Comparison of ENCODE assay signal across 8 cellular contexts in the genomic region with DNA sequence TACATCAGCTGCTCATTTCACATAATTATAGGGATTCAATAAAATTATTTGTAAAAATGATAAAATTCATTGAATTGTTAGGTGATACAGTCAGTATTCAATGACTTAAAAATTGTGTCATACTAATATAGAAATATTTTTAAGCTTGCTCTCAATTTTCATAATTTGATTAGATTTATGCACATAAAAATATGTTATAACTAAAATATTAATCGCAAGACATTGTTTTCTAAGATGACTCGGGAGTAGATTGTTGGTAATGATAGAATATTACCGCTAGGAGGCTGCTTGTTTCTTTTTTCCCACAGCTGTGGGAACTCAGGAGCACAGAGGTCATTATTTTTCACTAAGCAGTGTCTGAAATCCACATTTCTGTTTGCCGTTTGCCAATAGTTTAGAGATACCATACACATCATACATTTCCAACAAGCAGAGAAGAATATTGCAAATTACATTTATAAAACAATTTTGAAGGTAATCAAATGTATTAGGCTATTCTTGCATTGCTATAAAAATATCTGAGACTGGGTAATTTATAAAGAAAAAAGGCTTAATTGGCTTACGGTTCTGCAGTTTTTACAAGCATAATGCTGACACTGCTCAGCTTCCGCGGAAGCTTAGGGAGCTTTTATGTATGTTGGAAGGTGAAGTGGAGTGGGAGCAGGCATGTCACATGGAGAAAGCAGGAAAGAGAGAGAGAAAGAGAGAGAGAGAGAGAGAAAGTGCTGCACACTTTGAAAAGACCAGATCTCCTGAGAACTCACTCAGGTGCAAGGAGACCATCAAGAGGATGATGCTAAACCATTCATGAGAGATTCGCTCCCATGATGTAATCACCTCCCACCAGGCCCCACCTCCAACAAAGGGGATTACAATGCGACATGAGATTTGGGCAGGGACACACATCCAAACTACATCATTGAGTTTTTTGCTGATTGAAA. TPM values are rescaled to one million over a fixed set of nuclear protein-coding genes. Genes with fewer than 3 reads are reported as not detected.
DNase-seq lines count a peak whose midpoint lies in the region; ATAC-seq and TF ChIP-seq lines count a peak whose summit lies in the region.

No MANE protein-coding gene starts in this region.

- H3K56ac ChIP-seq in IMR-90 (ENCODE audit: extremely low read depth, insufficient read depth, low read length) = no peak overlapping the region

- POLR2A ChIA-PET in CD4-positive, alpha-beta memory T cell (lab: Charles Lee; ENCODE audit: partially characterized antibody) = interaction anchor here (0.8 to 15.8 kb wide), 19 partner anchors 9 to 174 kb away, joined by 3 to 422 read pairs (median 5); partner anchors contain the start of genes CD69 and CLEC2B
- POLR2A ChIA-PET in IMR-90 (lab: Charles Lee; ENCODE audit: unreplicated experiment) = interaction anchor here (0.5 kb wide), 1 partner anchor 333 kb away, joined by 4 read pairs; no protein-coding TSS in a partner anchor

- TF ChIP-seq CTCF in IMR-90 (conservative IDR thresholded peaks at IDR 0.05; ENCODE audit: low read depth, low read length) = peak; percentile 51
- TF ChIP-seq CTCF in choroid plexus epithelial cell (conservative IDR thresholded peaks at IDR 0.05; ENCODE audit: low read depth, low read length) = peak; percentile 69
- TF ChIP-seq CTCF in psoas muscle (IDR thresholded peaks at IDR 0.05) = peak; percentile 15
- TF ChIP-seq CTCF in vagina (IDR thresholded peaks at IDR 0.05) = no peak

- H4K91ac ChIP-seq in IMR-90 (ENCODE audit: insufficient read depth, low read depth, low read length) = no peak overlapping the region

- no peak overlapping the region for H2BK15ac ChIP-seq in IMR-90 (ENCODE audit: low read depth, low read length)

- H2AFZ ChIP-seq in IMR-90 (replicated peaks; ENCODE audit: low read length, poor library complexity) = no peak overlapping the region

- CTCF ChIA-PET in CD4-positive, alpha-beta memory T cell (lab: Charles Lee; ENCODE audit: partially characterized antibody) = interaction anchor here (0.9 to 22.5 kb wide), 38 partner anchors 8 to 389 kb away, joined by 3 to 889 read pairs (median 6); partner anchors contain the start of genes CD69 and CLEC2B
- CTCF ChIA-PET in IMR-90 (lab: Yijun Ruan, JAX) = interaction anchor here (0.7 to 4.1 kb wide), 12 partner anchors 37 to 402 kb away, joined by 3 to 39 read pairs (median 6); no protein-coding TSS in a partner anchor

- no peak overlapping the region for H3K9ac ChIP-seq in IMR-90 (ENCODE audit: low read depth, low read length)

- H2BK20ac ChIP-seq in IMR-90 (ENCODE audit: low read depth, low read length) = no peak overlapping the region

- dilution Hi-C loops in IMR-90 (cut with HindIII; ENCODE audit: low sequenced_read_pairs, unreplicated experiment) = no loop called here

- H3K9me3 Mint-ChIP-seq in CD4-positive, alpha-beta memory T cell = peaks cover 0 to 3% (median 0%) of the 10 kb centered on the region in 8 donors

- peaks cover 35% of the 10 kb centered on the region for H3K36me3 ChIP-seq in CD4-positive, alpha-beta memory T cell (ENCODE audit: insufficient read depth, low read length)
- H3K36me3 ChIP-seq in IMR-90 (ENCODE audit: control insufficient read depth, insufficient read depth, low read length) = no peaks in the 10 kb centered on the region
- H3K36me3 ChIP-seq in psoas muscle (ENCODE audit: insufficient read depth in 1 of 2, low read depth in 1 of 2) = no peaks in the 10 kb centered on the region
- H3K36me3 ChIP-seq in vagina = no peaks in the 10 kb centered on the region

- no peaks in the 10 kb centered on the region for H3K79me1 ChIP-seq in IMR-90 (ENCODE audit: low read depth in 1 of 2, low read length in 2 of 2)

- no peak overlapping the region for H2BK5ac ChIP-seq in IMR-90 (ENCODE audit: low read depth, low read length, poor library complexity, severe bottlenecking)

- no peak overlapping the region for H2BK120ac ChIP-seq in IMR-90 (ENCODE audit: low read depth, low read length)

- no peak; the same call in 1 of the 2 replicates for ATAC-seq in IMR-90 (ENCODE audit: low read depth)
- ATAC-seq in psoas muscle = peak in 2 of 4 donors; percentile 71 to 87

- H3K4me1 Mint-ChIP-seq in CD4-positive, alpha-beta memory T cell = peaks cover 35 to 58% (median 49%) of the 10 kb centered on the region in 4 donors

- no peak overlapping the region for H2AK5ac ChIP-seq in IMR-90 (ENCODE audit: low read depth, low read length)

- H4K5ac ChIP-seq in IMR-90 (ENCODE audit: low read depth, low read length) = no peak overlapping the region

- H2AK9ac ChIP-seq in IMR-90 (replicated peaks; ENCODE audit: low read depth, low read length, poor library complexity) = no peak overlapping the region

- H3K4me1 ChIP-seq in CD4-positive, alpha-beta memory T cell (ENCODE audit: insufficient read depth, low read length) = peaks cover 64% of the 10 kb centered on the region
- H3K4me1 ChIP-seq in IMR-90 (ENCODE audit: control insufficient read depth, insufficient read depth, low read length) (no peaks in the 10 kb centered on the region), psoas muscle (peaks cover 6% of the 10 kb centered on the region), vagina (peaks cover 5% of the 10 kb centered on the region)

- TF ChIP-seq RAD21 in IMR-90 (IDR thresholded peaks at IDR 0.05; ENCODE audit: low read length) = no peak

- H3K27ac Mint-ChIP-seq in CD4-positive, alpha-beta memory T cell = peak overlapping the region; percentile 33 to 95 (median 87)

- H3K23ac ChIP-seq in IMR-90 (ENCODE audit: low read depth, low read length) = no peak overlapping the region

- no peaks in the 10 kb centered on the region for H3K27me3 Mint-ChIP-seq in CD4-positive, alpha-beta memory T cell

- peak; percentile 41 to 81 (median 48) for DNase-seq in CD4-positive, alpha-beta memory T cell
- DNase-seq in IMR-90 = peak; percentile 16
- DNase-seq in T-helper 1 cell = peak in 4 of 5 donors; percentile 34 to 54 (median 41)
- peak; percentile 73 for DNase-seq in choroid plexus epithelial cell (ENCODE audit: low read depth)
- DNase-seq in psoas muscle = no peak
- no peak for DNase-seq in vagina (ENCODE audit: extremely low spot score in 2 of 2)
- no peak for DNase-seq in NCI-H1436 treated with DMSO at 0.1 percent for 48 hours (lab: John Stamatoyannopoulos, UW)
- no peak for DNase-seq in cortex of kidney (lab: John Stamatoyannopoulos, UW)

- no peak overlapping the region for H3K4me3 ChIP-seq in CD4-positive, alpha-beta memory T cell (ENCODE audit: low read length in 2 of 2)
- H3K4me3 ChIP-seq in IMR-90 (ENCODE audit: insufficient read depth, low read depth, low read length) (no peak overlapping the region), choroid plexus epithelial cell (ENCODE audit: low read depth, low read length) (no peak overlapping the region), psoas muscle (peak overlapping the region; percentile 47), vagina (peak overlapping the region in 1 of 2 donors; percentile 21)

- BruUV-seq in IMR-90 (replicated peaks; lab: Mats Ljungman, UMichigan) = no TSS peak

- H3K27ac ChIP-seq in CD4-positive, alpha-beta memory T cell (ENCODE audit: low read depth, low read length) = peak overlapping the region; percentile 4
- H3K27ac ChIP-seq in IMR-90 (ENCODE audit: insufficient read depth, low read length) = no peak overlapping the region
- H3K27ac ChIP-seq in psoas muscle = no peak overlapping the region
- H3K27ac ChIP-seq in vagina = no peak overlapping the region

- H4K8ac ChIP-seq in IMR-90 (ENCODE audit: low read depth in 2 of 2, low read length in 2 of 2) = no peak overlapping the region

- H3K27me3 ChIP-seq in CD4-positive, alpha-beta memory T cell (ENCODE audit: insufficient read depth, low read length) = no peaks in the 10 kb centered on the region
- H3K27me3 ChIP-seq in IMR-90 (ENCODE audit: control insufficient read depth, insufficient read depth, low read length) = peaks cover 3% of the 10 kb centered on the region; the same call in 1 of the 2 replicates
- no peaks in the 10 kb centered on the region for H3K27me3 ChIP-seq in psoas muscle (ENCODE audit: insufficient read depth in 3 of 3, low read length in 2 of 3)
- no peaks in the 10 kb centered on the region for H3K27me3 ChIP-seq in vagina

- in situ Hi-C loops in IMR-90 (cut with MboI; ENCODE audit: low sequenced_read_pairs) = no loop called here

- H3K14ac ChIP-seq in IMR-90 (replicated peaks; ENCODE audit: low read depth, low read length) = no peak overlapping the region

- H3K18ac ChIP-seq in IMR-90 (ENCODE audit: low read depth, low read length) = no peak overlapping the region

- H3K9me3 ChIP-seq in CD4-positive, alpha-beta memory T cell (ENCODE audit: control insufficient read depth in 1 of 2, low read length in 2 of 2) = no peaks in the 10 kb centered on the region
- H3K9me3 ChIP-seq in IMR-90 (ENCODE audit: control insufficient read depth, insufficient read depth, low read length) (no peaks in the 10 kb centered on the region), psoas muscle (no peaks in the 10 kb centered on the region), vagina (no peaks in the 10 kb centered on the region)

- intact Hi-C loops in CD4-positive, alpha-beta memory T cell (cut with micrococcal nuclease) = loop anchor here (2.0 kb wide), 2 partner anchors 21 to 117 kb away; partner anchors contain the start of gene CLEC2B
- intact Hi-C loops in IMR-90 (cut with micrococcal nuclease) = loop anchor here (5.0 kb wide), 3 partner anchors 261 to 441 kb away; partner anchors contain the start of genes CLEC12B and CLEC9A
- intact Hi-C loops in psoas muscle (cut with DNase I) = loop anchor here (2.0 to 5.0 kb wide), 3 partner anchors 46 to 175 kb away; no protein-coding TSS in a partner anchor
- intact Hi-C loops in vagina (cut with DNase I) = no loop called here

- no peak for TF ChIP-seq POLR2A in IMR-90 (IDR thresholded peaks at IDR 0.05; ENCODE audit: low read depth, low read length)
- no peak for TF ChIP-seq POLR2A in vagina (IDR thresholded peaks at IDR 0.05)

- H3K36me3 Mint-ChIP-seq in CD4-positive, alpha-beta memory T cell = peaks cover 39 to 44% of the 10 kb centered on the region in 2 donors

- H3K4ac ChIP-seq in IMR-90 (ENCODE audit: low read depth, low read length) = no peak overlapping the region

- no peaks in the 10 kb centered on the region for H3K9me1 ChIP-seq in IMR-90 (ENCODE audit: insufficient read depth, low read length)

- no peaks in the 10 kb centered on the region for H4K20me1 ChIP-seq in IMR-90 (ENCODE audit: insufficient read depth, low read length)

- peak overlapping the region; percentile 4 to 62 (median 51) for H3K4me3 Mint-ChIP-seq in CD4-positive, alpha-beta memory T cell

- no peak overlapping the region for H3K4me2 ChIP-seq in IMR-90 (ENCODE audit: low read depth, low read length)

- WGBS in IMR-90 (ENCODE audit: extremely low coverage in 2 of 2, insufficient read length in 1 of 2), 2 experiments = 43% methylated on average over 3 of the region's 9 CpGs; no CpG with 5 or more reads in 1 of the 2 experiments
- WGBS in psoas muscle, 3 donors = 46 to 49% (median 48%) methylated on average over 9 of the region's 9 CpGs

RNA-seq across cellular contexts. Expression of gene CD69, which starts 9.2 kb away (rescaled TPM):
- total RNA-seq in CD4-positive, alpha-beta memory T cell = 10 to 100 TPM; 31.0 to 35.9 TPM
- polyA plus RNA-seq in CD4-positive, alpha-beta memory T cell = 1,000 to 10,000 TPM in 1 of 2 donors, 100 to 1,000 TPM in 1; 145 to 1,121 TPM
- total RNA-seq in IMR-90 (2012; rRNA removed) = not detected in 2 replicates
- polyA plus RNA-seq in IMR-90 (2012; rRNA removed) = not detected in 2 replicates
- polyA plus RNA-seq in IMR-90 (2012; cell fraction: cytosol; rRNA removed) = not detected in 2 replicates
- 0.08 TPM in 1 of 2 replicates, not detected in the other for polyA plus RNA-seq in IMR-90 (2012; cell fraction: nucleus; rRNA removed; ENCODE audit: low replicate concordance)
- under 1 TPM; 0.22 to 0.82 (median 0.57) TPM for total RNA-seq in psoas muscle
- 1 to 10 TPM in 1 of 3 donors, under 1 TPM in 2; 0.13 to 1.1 (median 0.14) TPM for polyA plus RNA-seq in psoas muscle
- 28.5 TPM for total RNA-seq in vagina

RNA-seq across cellular contexts. Expression of gene CLECL1, which starts 18.6 kb away (rescaled TPM):
- total RNA-seq in CD4-positive, alpha-beta memory T cell = 1 to 10 TPM; 7.2 to 8.6 TPM
- polyA plus RNA-seq in CD4-positive, alpha-beta memory T cell = 1 to 10 TPM; 4.3 to 7.5 TPM
- not detected in 2 replicates for total RNA-seq in IMR-90 (2012; rRNA removed)
- not detected in 2 replicates for polyA plus RNA-seq in IMR-90 (2012; rRNA removed)
- polyA plus RNA-seq in IMR-90 (2012; cell fraction: cytosol; rRNA removed) = not detected in 2 replicates
- polyA plus RNA-seq in IMR-90 (2012; cell fraction: nucleus; rRNA removed; ENCODE audit: low replicate concordance) = not detected in 2 replicates
- under 1 TPM in 1 of 4 donors, not detected in 3; 0.42 TPM for total RNA-seq in psoas muscle
- polyA plus RNA-seq in psoas muscle = under 1 TPM in 2 of 3 donors, not detected in 1; 0.10 to 0.28 TPM
- total RNA-seq in vagina = not detected

Comparison
In these comparisons a context has a peak if more than half of its experiments do, and no peak if none do; other contexts are left out.
1. DNase-seq: peak in CD4-positive, alpha-beta memory T cell (5 of 5), IMR-90 (single experiment), T-helper 1 cell (4 of 5) and choroid plexus epithelial cell (single experiment); none in psoas muscle (0 of 2), vagina (0 of 2), NCI-H1436 treated with DMSO at 0.1 percent for 48 hours (single experiment) and cortex of kidney (single experiment).
2. CTCF ChIP-seq: peak in IMR-90 (single experiment), choroid plexus epithelial cell (single experiment) and psoas muscle (single experiment); none in vagina (0 of 3).
3. RNA of gene CD69, which starts 9.2 kb away (total RNA-seq): 31.0 to 35.9 TPM in CD4-positive, alpha-beta memory T cell and 28.5 TPM in vagina (single experiment); 0.22 to 0.82 TPM in psoas muscle and not detected in IMR-90; every median in the first group is over 10 times any median in the second.